Comparison of ENCODE assay signal across 1 cellular context in genomic region chr7:28411876-28412662, GRCh38.
TF ChIP-seq lines count a peak whose summit lies in the region.

TSS of gene CREB5 (plus strand) at chr7:28412518. CDS start at chr7:28412915, 397 bp downstream.

TF ChIP-seq in GM12878, 131 proteins besides CTCF, POLR2A, EP300 and RAD21 (continued from another document and continues in another):
- TF ChIP-seq BCLAF1 (IDR thresholded peaks at IDR 0.05) = no peak
- peak; percentile 71; the same call in 1 of the 2 replicates for TF ChIP-seq ZBTB4 (CRISPR knock-in tag; IDR thresholded peaks at IDR 0.05)
- no peak for TF ChIP-seq USF1 (IDR thresholded peaks at IDR 0.05; ENCODE audit: borderline replicate concordance, extremely low read length, insufficient read depth, low read depth, low read length)
- no peak for TF ChIP-seq ZNF592 (IDR thresholded peaks at IDR 0.05)
- no peak for TF ChIP-seq NR2C1 (IDR thresholded peaks at IDR 0.05)
- peak; percentile 45 for TF ChIP-seq POLR2AphosphoS5 (IDR thresholded peaks at IDR 0.05; ENCODE audit: low read length)
- TF ChIP-seq JUND (IDR thresholded peaks at IDR 0.05; ENCODE audit: low read depth, low read length) = no peak
- no peak for TF ChIP-seq MEF2B (IDR thresholded peaks at IDR 0.05; ENCODE audit: partially characterized antibody, poor library complexity, severe bottlenecking)
- no peak for TF ChIP-seq E2F8 (IDR thresholded peaks at IDR 0.05; ENCODE audit: low read depth, partially characterized antibody)
- no peak for TF ChIP-seq ZZZ3 (IDR thresholded peaks at IDR 0.05; ENCODE audit: control insufficient read depth, insufficient read length, low read depth)
- TF ChIP-seq DPF2 (IDR thresholded peaks at IDR 0.05) = peak; percentile 29; the same call in 1 of the 2 replicates
- TF ChIP-seq NFIC (IDR thresholded peaks at IDR 0.05; ENCODE audit: low read depth, low read length) = 0 out of 2 replicates have a peak, but pooled peaks have one; percentile 25
- TF ChIP-seq HDAC6 (IDR thresholded peaks at IDR 0.05; ENCODE audit: unreplicated experiment) = no peak
- TF ChIP-seq MLLT1 (IDR thresholded peaks at IDR 0.05) = peak; percentile 15
- peak; percentile 33 for TF ChIP-seq BCL3 (IDR thresholded peaks at IDR 0.05; ENCODE audit: borderline replicate concordance, insufficient read depth, low read depth, low read length, poor library complexity, severe bottlenecking)
- TF ChIP-seq ZBED1 (IDR thresholded peaks at IDR 0.05; ENCODE audit: borderline replicate concordance) = peak; percentile 14; the same call in 1 of the 2 replicates
- peak; percentile 53 for TF ChIP-seq MTA2 (IDR thresholded peaks at IDR 0.05; ENCODE audit: low read depth)
- no peak for TF ChIP-seq STAT3 (IDR thresholded peaks at IDR 0.05; ENCODE audit: low read depth, low read length)
- TF ChIP-seq E4F1 (IDR thresholded peaks at IDR 0.05; ENCODE audit: borderline replicate concordance, partially characterized antibody) = no peak
- TF ChIP-seq CHD1 (IDR thresholded peaks at IDR 0.05; ENCODE audit: low read depth, low read length) = 0 out of 2 replicates have a peak, but pooled peaks have one; percentile 51
- TF ChIP-seq PRDM15 (CRISPR knock-in tag; IDR thresholded peaks at IDR 0.05) = no peak
- TF ChIP-seq RUNX3 (IDR thresholded peaks at IDR 0.05; ENCODE audit: low read length) = no peak; the same call in 1 of the 2 replicates
- peak; percentile 63; the same call in 1 of the 2 replicates for TF ChIP-seq YY1 (IDR thresholded peaks at IDR 0.05; ENCODE audit: low read depth, low read length)
- no peak for TF ChIP-seq ZSCAN29 (IDR thresholded peaks at IDR 0.05)
- peak; percentile 53 for TF ChIP-seq CREM (IDR thresholded peaks at IDR 0.05; ENCODE audit: low read depth)
- TF ChIP-seq NR2F1 (conservative IDR thresholded peaks at IDR 0.05) = no peak
- TF ChIP-seq CHD4 (IDR thresholded peaks at IDR 0.05) = no peak
